ENCODE assay signal across 13 cellular contexts in genomic region chr13:84574851-84575250, GRCh38.
A peak's percentile ranks its signal among the peaks of the same experiment; 100 is the strongest.
DNase-seq lines count a peak whose midpoint lies in the region; ATAC-seq and TF ChIP-seq lines count a peak whose summit lies in the region.
"Had no signal": no experiment of that assay in that cellular context is flagged by ENCODE, and none has a peak within 500 bp of the region (broad histone marks: within the 10 kb centered on the region; RNA-seq: fewer than 3 reads in every experiment).

No MANE protein-coding gene starts in this region.

- no peak overlapping the region for H3K4me3 ChIP-seq in epithelial cell of esophagus (ENCODE audit: low read length)
- no peak overlapping the region for H3K4me3 ChIP-seq in retinal pigment epithelial cell (ENCODE audit: low read length)
- H3K4me3 ChIP-seq: BLaER1 treated with 17β-estradiol and CSF1 and Interleukin-3, amounts not matched to agents 10 nM and 100 nM; gastroesophageal sphincter had no signal

- no peak for ATAC-seq in HG02588 (IDR thresholded peaks at IDR 0.05; ENCODE audit: unreplicated experiment)
- no peak for ATAC-seq in GM19023 (IDR thresholded peaks at IDR 0.05; ENCODE audit: unreplicated experiment)
- ATAC-seq: activated T-helper 17 cell treated with anti-CD3 and anti-CD28 coated beads, Interleukin-2, amount 50 U/mL, for 72 hours; gastroesophageal sphincter had no signal

- TF ChIP-seq CTCF in epithelial cell of esophagus (IDR thresholded peaks at IDR 0.05; ENCODE audit: insufficient read depth, low read depth, low read length, missing control alignments) (peak; percentile 55), retinal pigment epithelial cell (conservative IDR thresholded peaks at IDR 0.05; ENCODE audit: low read depth, low read length) (peak; percentile 51)

- DNase-seq in NCI-H1694 treated with DMSO at 0.1 percent for 48 hours (lab: John Stamatoyannopoulos, UW) (peak; percentile 40), NCI-H1694 (lab: John Stamatoyannopoulos, UW) (no peak), NCI-H748 treated with DMSO at 0.1 percent for 48 hours (lab: John Stamatoyannopoulos, UW) (peak; percentile 27), epithelial cell of esophagus (ENCODE audit: low read depth) (peak; percentile 31), retinal pigment epithelial cell (ENCODE audit: low read depth) (no peak), GOT3 (lab: John Stamatoyannopoulos, UW) (no peak)
- DNase-seq: naive B cell, NCI-H1048 had no signal

Comparison
In these comparisons a context has a peak if more than half of its experiments do, and no peak if none do; other contexts are left out.
1. DNase-seq: peak in NCI-H1694 treated with DMSO at 0.1 percent for 48 hours (single experiment), NCI-H748 treated with DMSO at 0.1 percent for 48 hours (single experiment) and epithelial cell of esophagus (single experiment); none in NCI-H1694 (single experiment), retinal pigment epithelial cell (single experiment) and GOT3 (single experiment).